8 cellular contexts compared by ENCODE assay signal in genomic region chr5:154857534-154858250, GRCh38. TPM values are rescaled to one million over a fixed set of nuclear protein-coding genes. Genes with fewer than 3 reads are reported as not detected.
DNase-seq lines count a peak whose midpoint lies in the region; ATAC-seq and TF ChIP-seq lines count a peak whose summit lies in the region.

No MANE protein-coding gene starts in this region.

- ATAC-seq in GM21390 (IDR thresholded peaks at IDR 0.05; ENCODE audit: unreplicated experiment), result peak; percentile 55
- peak; percentile 82 for ATAC-seq in mucosa of descending colon

- no peaks in the 10 kb centered on the region for H4K20me1 ChIP-seq in OCI-LY1 (ENCODE audit: insufficient read depth, low read length)

- H3K36me3 ChIP-seq in OCI-LY1 (ENCODE audit: insufficient read depth, low read length) (peaks cover 12% of the 10 kb centered on the region; the same call in 1 of the 2 replicates), mucosa of descending colon (ENCODE audit: low read depth) (no peaks in the 10 kb centered on the region)

- TF ChIP-seq CTCF in Calu3 (IDR thresholded peaks at IDR 0.05; ENCODE audit: unreplicated experiment) (no peak), OCI-LY1 (IDR thresholded peaks at IDR 0.05; ENCODE audit: low read length) (no peak), epithelial cell of esophagus (IDR thresholded peaks at IDR 0.05; ENCODE audit: insufficient read depth, low read depth, low read length, missing control alignments) (no peak), mucosa of descending colon (IDR thresholded peaks at IDR 0.05) (no peak)

- H3K4me2 ChIP-seq in OCI-LY1 (ENCODE audit: low read length), result peak overlapping the region; percentile 97

- H2AFZ ChIP-seq in OCI-LY1 (ENCODE audit: low read length), result no peak overlapping the region

- peaks cover 39% of the 10 kb centered on the region for H3K79me2 ChIP-seq in OCI-LY1 (ENCODE audit: insufficient read depth, low read length)

- peaks cover 23% of the 10 kb centered on the region for H3K4me1 Mint-ChIP-seq in Calu3 (ENCODE audit: low read depth, unreplicated experiment)

- H3K9me3 ChIP-seq in OCI-LY1 (ENCODE audit: low read length), result no peaks in the 10 kb centered on the region
- no peaks in the 10 kb centered on the region for H3K9me3 ChIP-seq in mucosa of descending colon

- H3K27me3 ChIP-seq in OCI-LY1 (ENCODE audit: insufficient read depth, low read length), result no peaks in the 10 kb centered on the region

- peak overlapping the region; percentile 95 for H3K27ac ChIP-seq in OCI-LY1 (ENCODE audit: low read depth, low read length, poor library complexity, severe bottlenecking)

- H3K4me1 ChIP-seq in OCI-LY1 (ENCODE audit: insufficient read depth, low read length, severe bottlenecking) (peaks cover 37% of the 10 kb centered on the region), mucosa of descending colon (ENCODE audit: low read depth) (peaks cover 29% of the 10 kb centered on the region)

- peak overlapping the region; percentile 95 for H3K27ac Mint-ChIP-seq in Calu3 (ENCODE audit: unreplicated experiment)

- H3K36me3 Mint-ChIP-seq in Calu3 (ENCODE audit: insufficient read depth, unreplicated experiment), result peaks cover 35% of the 10 kb centered on the region

- BruUV-seq in Calu3 (replicated peaks; lab: Mats Ljungman, UMichigan), result no TSS peak

- H3K27me3 Mint-ChIP-seq in Calu3 (ENCODE audit: unreplicated experiment), result no peaks in the 10 kb centered on the region

- H3F3A ChIP-seq in OCI-LY1 (ENCODE audit: insufficient read depth, low read length), result no peaks in the 10 kb centered on the region

- H3K9ac ChIP-seq in OCI-LY1 (ENCODE audit: low read length), result peak overlapping the region; percentile 80

- intact Hi-C loops in Calu3 (cut with micrococcal nuclease; ENCODE audit: unreplicated experiment), result loop anchor here (2.0 kb wide), 2 partner anchors 99 to 207 kb away; no protein-coding TSS in a partner anchor
- intact Hi-C loops in mucosa of descending colon (cut with DNase I, micrococcal nuclease), result no loop called here

- no peaks in the 10 kb centered on the region for H3K9me3 Mint-ChIP-seq in Calu3 (ENCODE audit: low read depth, unreplicated experiment)

- H3K9me2 ChIP-seq in OCI-LY1 (ENCODE audit: low read depth, low read length), result no peaks in the 10 kb centered on the region

- peak overlapping the region; percentile 82 for H3K4me3 ChIP-seq in OCI-LY1 (ENCODE audit: low read depth, low read length, poor library complexity, severe bottlenecking)
- peak overlapping the region; percentile 91 for H3K4me3 ChIP-seq in epithelial cell of esophagus (ENCODE audit: low read length)
- peak overlapping the region; percentile 31 for H3K4me3 ChIP-seq in mucosa of descending colon

- CTCF ChIA-PET in Calu3 (lab: Charles Lee), result interaction anchor here (0.6 to 1.2 kb wide), 3 partner anchors 11 to 207 kb away, joined by 3 to 4 read pairs (median 3); no protein-coding TSS in a partner anchor

- H3K4me3 Mint-ChIP-seq in Calu3 (ENCODE audit: low read depth, unreplicated experiment), result peak overlapping the region; percentile 100

- DNase-seq in Calu3 (peak; percentile 97), HUDEP-2 (lab: John Stamatoyannopoulos, UW; ENCODE audit: unreplicated experiment in 76 of 76) (peak in 75 of 76 experiments; percentile 69 to 98 (median 91)), activated T-cell treated with anti-CD3 and anti-CD28 coated beads for 24 hours (ENCODE audit: low read depth) (peak; percentile 76), epithelial cell of esophagus (ENCODE audit: low read depth) (peak; percentile 88), mucosa of descending colon (peak; percentile 91 to 96 (median 95))
- DNase-seq in stimulated activated CD8-positive, alpha-beta memory T cell treated with anti-CD3 and anti-CD28 coated beads, Interleukin-4, amount 100 ng/mL, for 1 hour (ENCODE audit: low read depth in 2 of 2, low spot score in 1 of 2), result peak; percentile 71 to 74

RNA-seq across cellular contexts. Expression of gene CNOT8, which starts 0.7 kb away (rescaled TPM):
- total RNA-seq in Calu3 (2022), result 57.3 and 63.0 TPM in 2 replicates
- 10 to 100 TPM; 55.4 to 60.3 (median 58.9) TPM for total RNA-seq in mucosa of descending colon

RNA-seq across cellular contexts. Expression of gene FAXDC2, which starts 7.3 kb away (rescaled TPM):
- not detected in 2 replicates for total RNA-seq in Calu3 (2022)
- 10 to 100 TPM; 18.1 to 55.9 (median 20.9) TPM for total RNA-seq in mucosa of descending colon

Comparison
In these comparisons a context has a peak if more than half of its experiments do, and no peak if none do; other contexts are left out.
1. Peak in every context shown above with its lines: DNase-seq, ATAC-seq, H3K4me3 ChIP-seq and H3K27ac ChIP-seq.
2. H3K4me3 ChIP-seq: peak in every context shown above with its lines; median percentile 91 in epithelial cell of esophagus; 82 in OCI-LY1; 31 in mucosa of descending colon.
3. RNA of gene FAXDC2, which starts 7.3 kb away (total RNA-seq): 18.1 to 55.9 TPM in mucosa of descending colon; not detected in Calu3; every median in the first group is over 10 times any median in the second.